ENCODE assay signal across 23 cellular contexts in genomic region chr2:12037301-12037700, GRCh38.
"Had no signal": no experiment of that assay in that cellular context is flagged by ENCODE, and none has a peak within 500 bp of the region (broad histone marks: within the 10 kb centered on the region; RNA-seq: fewer than 3 reads in every experiment).

No MANE protein-coding gene starts in this region.

- H3K27ac ChIP-seq: cardiac muscle cell, epithelial cell of prostate, gastroesophageal sphincter, right lobe of liver, testis, uterus, WERI-Rb-1 had no signal

- H3K4me3 ChIP-seq: cardiac muscle cell, gastroesophageal sphincter, right lobe of liver, testis, uterus had no signal

- H3K4me1 ChIP-seq: gastroesophageal sphincter, right lobe of liver, uterus had no signal

- H3K4me3 Mint-ChIP-seq: activated T-cell treated with anti-CD3 and anti-CD28 coated beads, Interleukin-2, amount 50 U/mL, for 4 hours had no signal

- H3K27me3 ChIP-seq: cardiac muscle cell, gastroesophageal sphincter, right lobe of liver, testis, uterus had no signal

- ATAC-seq: activated T-cell treated with anti-CD3 and anti-CD28 coated beads, Interleukin-2, amount 50 U/mL, for 4 hours; gastroesophageal sphincter; left ventricle myocardium superior; right lobe of liver had no signal

- DNase-seq: activated CD4-positive, alpha-beta T cell treated with anti-CD3 and anti-CD28 coated beads for 1 hour; activated CD4-positive, alpha-beta T cell treated with anti-CD3 and anti-CD28 coated beads, Interleukin-2, amount 50 U/mL, for 4 hours; activated CD8-positive, alpha-beta memory T cell treated with anti-CD3 and anti-CD28 coated beads for 24 hours; activated CD8-positive, alpha-beta memory T cell treated with anti-CD3 and anti-CD28 coated beads, Interleukin-2, amount 50 U/mL, for 4 hours; activated naive CD4-positive, alpha-beta T cell treated with Interleukin-2 at 50 U/mL for 16 hours; activated T-cell treated with anti-CD3 and anti-CD28 coated beads, Interleukin-2, amount 50 U/mL, for 4 hours; cortex of kidney; head of caudate nucleus; hypothalamus; left ventricle myocardium superior; mammary epithelial cell; midbrain; nucleus accumbens; right lobe of liver; small intestine; stimulated activated CD4-positive, alpha-beta T cell treated with anti-CD3 and anti-CD28 coated beads, Interleukin-2, amount 100 ng/mL, for 24 hours; testis; trophoblast cell; uterus; WERI-Rb-1 had no signal

- H3K36me3 ChIP-seq: cardiac muscle cell, gastroesophageal sphincter, right lobe of liver, uterus, WERI-Rb-1 had no signal

- H3K9me3 ChIP-seq: gastroesophageal sphincter, right lobe of liver, testis, uterus had no signal
